In the genomic region with DNA sequence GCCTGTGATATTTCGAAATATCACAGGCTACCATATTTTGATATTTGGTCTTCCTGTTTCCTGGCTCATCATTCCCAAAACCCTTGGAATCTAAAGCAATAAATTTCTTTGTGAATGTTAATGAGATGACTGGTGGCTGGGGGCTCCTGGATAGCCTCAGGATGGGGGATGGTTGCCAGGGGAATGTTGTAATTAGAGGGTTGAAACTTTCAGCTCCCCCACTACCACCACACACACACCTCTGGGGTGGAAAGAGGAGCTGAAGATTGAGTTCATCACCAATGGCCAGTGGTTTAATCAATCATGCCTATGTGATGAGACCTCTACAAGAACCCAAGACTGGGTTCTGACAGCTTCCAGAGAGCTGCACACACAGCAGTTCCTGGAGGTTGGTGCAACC, we compare ENCODE assay signal across 29 cellular contexts. TPM values are rescaled to one million over a fixed set of nuclear protein-coding genes. Genes with fewer than 3 reads are reported as not detected.
DNase-seq lines count a peak whose midpoint lies in the region; ATAC-seq, FAIRE-seq and TF ChIP-seq lines count a peak whose summit lies in the region.
"Had no signal": no experiment of that assay in that cellular context is flagged by ENCODE, and none has a peak within 500 bp of the region (broad histone marks: within the 10 kb centered on the region; RNA-seq: fewer than 3 reads in every experiment).

No MANE protein-coding gene starts in this region.

- no peak overlapping the region for H3K23ac ChIP-seq in trophoblast cell (ENCODE audit: low read length)
- no peak overlapping the region for H3K23ac ChIP-seq in mesendoderm (ENCODE audit: low read length)

- no peak for TF ChIP-seq CTCF in AG10803 (conservative IDR thresholded peaks at IDR 0.05; ENCODE audit: low read length)
- no peak for TF ChIP-seq CTCF in HFFc6 (IDR thresholded peaks at IDR 0.05)
- TF ChIP-seq CTCF in astrocyte (IDR thresholded peaks at IDR 0.05; ENCODE audit: insufficient read depth, low read depth, low read length): no peak
- no peak for TF ChIP-seq CTCF in CD8-positive, alpha-beta T cell (IDR thresholded peaks at IDR 0.05)

- intact Hi-C loops in CD8-positive, alpha-beta T cell (cut with DNase I, micrococcal nuclease): no loop called here

- H3K4me1 Mint-ChIP-seq in HFFc6 (ENCODE audit: low read depth): peaks cover 96% of the 10 kb centered on the region
- peaks cover 65% of the 10 kb centered on the region for H3K4me1 Mint-ChIP-seq in astrocyte (ENCODE audit: low read depth, unreplicated experiment)
- H3K4me1 Mint-ChIP-seq in CD8-positive, alpha-beta T cell (ENCODE audit: low read depth): no peaks in the 10 kb centered on the region

- H3K36me3 Mint-ChIP-seq in HFFc6 (ENCODE audit: low read depth) (peaks cover 66% of the 10 kb centered on the region), astrocyte (ENCODE audit: low read depth, unreplicated experiment) (peaks cover 12% of the 10 kb centered on the region)
- H3K36me3 Mint-ChIP-seq in CD8-positive, alpha-beta T cell: no peaks in the 10 kb centered on the region

- H2AK5ac ChIP-seq in trophoblast cell (ENCODE audit: low read length) (no peak overlapping the region), mesendoderm (ENCODE audit: low read length) (no peak overlapping the region)

- H3K27ac Mint-ChIP-seq in HFFc6 (peak overlapping the region; percentile 67), astrocyte (ENCODE audit: unreplicated experiment) (no peak overlapping the region)
- no peak overlapping the region for H3K27ac Mint-ChIP-seq in CD8-positive, alpha-beta T cell
- H3K27ac Mint-ChIP-seq: CD4-positive, alpha-beta T cell had no signal

- H3K18ac ChIP-seq in trophoblast cell (ENCODE audit: low read length) (no peak overlapping the region), mesendoderm (ENCODE audit: low read length) (no peak overlapping the region)

- DNase-seq in AG10803 (ENCODE audit: low read depth): peak; percentile 29
- peak; percentile 29 for DNase-seq in HFFc6
- no peak for DNase-seq in astrocyte (ENCODE audit: low read depth)
- DNase-seq in trophoblast cell: no peak
- DNase-seq in mesendoderm: no peak
- no peak for DNase-seq in CD8-positive, alpha-beta T cell
- DNase-seq in cerebellum (ENCODE audit: low spot score): no peak
- DNase-seq: AML-193; CD4-positive, alpha-beta T cell; COR-L47; DMS53; H7; NCI-H1092; NCI-H1436; NCI-H187 treated with DMSO at 0.1 percent for 48 hours; NCI-H2107; NCI-H524; NCI-H774; NK-92 treated with Interleukin-12 subunit alpha and Interleukin-12 subunit beta, amount 100 ng/mL, for 24 hours; PC-3; SJCRH30; T-helper 1 cell had no signal

- H3K27me3 ChIP-seq in astrocyte (ENCODE audit: insufficient read depth, low read length) (no peaks in the 10 kb centered on the region), trophoblast cell (ENCODE audit: insufficient read depth, low read length) (no peaks in the 10 kb centered on the region), mesendoderm (ENCODE audit: insufficient read depth, low read length, poor library complexity) (no peaks in the 10 kb centered on the region)
- H3K27me3 ChIP-seq in CD8-positive, alpha-beta T cell (ENCODE audit: insufficient read depth, low read length): no peaks in the 10 kb centered on the region
- H3K27me3 ChIP-seq: BLaER1 treated with 17β-estradiol and CSF1 and Interleukin-3, amounts not matched to agents 10 nM and 100 nM; SJCRH30 had no signal

- H3K36me3 ChIP-seq in astrocyte (ENCODE audit: insufficient read depth, low read length) (peaks cover 4% of the 10 kb centered on the region), trophoblast cell (ENCODE audit: control insufficient read depth in 1 of 2, insufficient read depth in 2 of 2, low read length in 2 of 2) (no peaks in the 10 kb centered on the region), mesendoderm (ENCODE audit: control insufficient read depth, insufficient read depth, low read length) (no peaks in the 10 kb centered on the region)
- H3K36me3 ChIP-seq in CD8-positive, alpha-beta T cell (ENCODE audit: insufficient read depth, low read length): no peaks in the 10 kb centered on the region
- H3K36me3 ChIP-seq: SJCRH30 had no signal

- H3K4me1 ChIP-seq in astrocyte (ENCODE audit: insufficient read depth, low read length) (peaks cover 59% of the 10 kb centered on the region), trophoblast cell (ENCODE audit: control insufficient read depth in 1 of 2, insufficient read depth in 2 of 2, low read length in 2 of 2) (peaks cover 4 to 6% of the 10 kb centered on the region in 2 experiments), mesendoderm (ENCODE audit: control insufficient read depth, low read depth, low read length) (no peaks in the 10 kb centered on the region)
- no peaks in the 10 kb centered on the region for H3K4me1 ChIP-seq in CD8-positive, alpha-beta T cell (ENCODE audit: insufficient read depth, low read length)

- H2BK12ac ChIP-seq in trophoblast cell (ENCODE audit: low read length): peak overlapping the region; percentile 18

- no peak overlapping the region for H4K5ac ChIP-seq in mesendoderm (ENCODE audit: low read length)

- H3K79me2 ChIP-seq in astrocyte (ENCODE audit: insufficient read depth, low read length) (peaks cover 43% of the 10 kb centered on the region), trophoblast cell (ENCODE audit: control insufficient read depth, insufficient read depth, low read length, poor library complexity) (no peaks in the 10 kb centered on the region), mesendoderm (ENCODE audit: control insufficient read depth, insufficient read depth, low read length) (no peaks in the 10 kb centered on the region)

- CTCF ChIA-PET in CD8-positive, alpha-beta T cell (lab: Charles Lee): no interaction called here

- peaks cover 2% of the 10 kb centered on the region; the same call in 1 of the 2 replicates for H3K27me3 Mint-ChIP-seq in HFFc6 (ENCODE audit: insufficient read depth)
- H3K27me3 Mint-ChIP-seq in astrocyte (ENCODE audit: low read depth, unreplicated experiment): no peaks in the 10 kb centered on the region
- peaks cover 8% of the 10 kb centered on the region for H3K27me3 Mint-ChIP-seq in CD8-positive, alpha-beta T cell (ENCODE audit: low read depth)

- H2BK120ac ChIP-seq in trophoblast cell (ENCODE audit: insufficient read depth, low read length, poor library complexity): no peak overlapping the region
- no peak overlapping the region for H2BK120ac ChIP-seq in mesendoderm (ENCODE audit: low read depth, low read length)

- H3K79me1 ChIP-seq in trophoblast cell (ENCODE audit: low read length) (peaks cover 3% of the 10 kb centered on the region), mesendoderm (ENCODE audit: low read length) (no peaks in the 10 kb centered on the region)

- no peak for ATAC-seq in CD8-positive, alpha-beta T cell
- ATAC-seq in GM21786 (IDR thresholded peaks at IDR 0.05; ENCODE audit: unreplicated experiment): no peak
- ATAC-seq: PC-3, Right ventricle myocardium inferior had no signal

- no peak for FAIRE-seq in astrocyte (lab: Jason Lieb, UNC)
- FAIRE-seq: A204.1, GM12892, GM19239 had no signal

- H4K8ac ChIP-seq in trophoblast cell (ENCODE audit: low read depth, low read length) (no peak overlapping the region), mesendoderm (ENCODE audit: low read depth, low read length) (no peak overlapping the region)

- H3K4me2 ChIP-seq in astrocyte (ENCODE audit: low read length): peak overlapping the region; percentile 15
- no peak overlapping the region for H3K4me2 ChIP-seq in trophoblast cell (ENCODE audit: low read length)
- no peak overlapping the region for H3K4me2 ChIP-seq in mesendoderm (ENCODE audit: low read length)
- H3K4me2 ChIP-seq: BLaER1 treated with 17β-estradiol and CSF1 and Interleukin-3, amounts not matched to agents 10 nM and 100 nM; KMS-11 had no signal

- H2AFZ ChIP-seq in astrocyte (ENCODE audit: low read depth, low read length) (no peak overlapping the region), trophoblast cell (ENCODE audit: insufficient read depth, low read length, poor library complexity) (no peak overlapping the region)

- POLR2A ChIA-PET in CD8-positive, alpha-beta T cell (lab: Charles Lee): no interaction called here

- no peak overlapping the region for H3K14ac ChIP-seq in trophoblast cell (ENCODE audit: low read length)

- H3K4me3 Mint-ChIP-seq in HFFc6 (peak overlapping the region; percentile 51; the same call in 1 of the 2 replicates), astrocyte (ENCODE audit: unreplicated experiment) (no peak overlapping the region)
- no peak overlapping the region for H3K4me3 Mint-ChIP-seq in CD8-positive, alpha-beta T cell
- H3K4me3 Mint-ChIP-seq: CD4-positive, alpha-beta T cell had no signal

- H3K9ac ChIP-seq in astrocyte (ENCODE audit: low read length) (no peak overlapping the region), trophoblast cell (ENCODE audit: low read length) (no peak overlapping the region), mesendoderm (ENCODE audit: low read length) (no peak overlapping the region)
- H3K9ac ChIP-seq: BLaER1 treated with 17β-estradiol and CSF1 and Interleukin-3, amounts not matched to agents 10 nM and 100 nM; KMS-11 had no signal

- H2BK15ac ChIP-seq in mesendoderm (replicated peaks; ENCODE audit: low read depth): no peak overlapping the region

- H4K20me1 ChIP-seq in astrocyte (ENCODE audit: insufficient read depth, low read length): no peaks in the 10 kb centered on the region
- H4K20me1 ChIP-seq: BLaER1 treated with 17β-estradiol and CSF1 and Interleukin-3, amounts not matched to agents 10 nM and 100 nM had no signal

- no CpG with 5 or more reads among the region's 1 CpG for WGBS in trophoblast cell (ENCODE audit: extremely low coverage, insufficient coverage, insufficient read length)
- WGBS in mesendoderm (ENCODE audit: extremely low coverage, insufficient coverage, low lambda C conversion rate): no CpG with 5 or more reads among the region's 1 CpG

- H4K12ac ChIP-seq in trophoblast cell (ENCODE audit: low read depth, low read length): no peak overlapping the region

- H3K9me3 Mint-ChIP-seq in HFFc6 (peaks cover 13% of the 10 kb centered on the region), astrocyte (ENCODE audit: unreplicated experiment) (peaks cover 3% of the 10 kb centered on the region)
- H3K9me3 Mint-ChIP-seq in CD8-positive, alpha-beta T cell: no peaks in the 10 kb centered on the region
- H3K9me3 Mint-ChIP-seq: CD4-positive, alpha-beta T cell had no signal

- peak overlapping the region; percentile 89 for H3K27ac ChIP-seq in astrocyte (ENCODE audit: low read depth, low read length)
- no peak overlapping the region for H3K27ac ChIP-seq in trophoblast cell (ENCODE audit: low read depth, low read length)
- H3K27ac ChIP-seq in mesendoderm (ENCODE audit: low read depth, low read length): no peak overlapping the region
- no peak overlapping the region for H3K27ac ChIP-seq in CD8-positive, alpha-beta T cell (ENCODE audit: low read depth, low read length)
- H3K27ac ChIP-seq: BLaER1 treated with 17β-estradiol and CSF1 and Interleukin-3, amounts not matched to agents 10 nM and 100 nM; KMS-11; SJCRH30 had no signal

- H3K4me3 ChIP-seq in AG10803 (ENCODE audit: low read length) (no peak overlapping the region), astrocyte (ENCODE audit: insufficient read depth, low read depth, low read length) (no peak overlapping the region), trophoblast cell (ENCODE audit: low read depth, low read length) (no peak overlapping the region), mesendoderm (ENCODE audit: low read length) (no peak overlapping the region)
- H3K4me3 ChIP-seq in CD8-positive, alpha-beta T cell (ENCODE audit: low read depth, low read length): no peak overlapping the region
- H3K4me3 ChIP-seq: BLaER1 treated with 17β-estradiol and CSF1 and Interleukin-3, amounts not matched to agents 10 nM and 100 nM; SJCRH30 had no signal

- H2BK5ac ChIP-seq in trophoblast cell (ENCODE audit: low read depth, low read length, poor library complexity) (no peak overlapping the region), mesendoderm (ENCODE audit: low read length) (no peak overlapping the region)

- H3K9me3 ChIP-seq in astrocyte (ENCODE audit: insufficient read depth, low read depth, low read length): peaks cover 4% of the 10 kb centered on the region
- H3K9me3 ChIP-seq in trophoblast cell (ENCODE audit: insufficient read depth, low read depth, low read length): no peaks in the 10 kb centered on the region
- H3K9me3 ChIP-seq in CD8-positive, alpha-beta T cell (ENCODE audit: low read length): no peaks in the 10 kb centered on the region

- H4K91ac ChIP-seq in trophoblast cell (ENCODE audit: low read depth, low read length): no peak overlapping the region

- no peak overlapping the region for H3K56ac ChIP-seq in mesendoderm (ENCODE audit: low read length)

- H3K4ac ChIP-seq in trophoblast cell (ENCODE audit: low read depth, low read length) (no peak overlapping the region), mesendoderm (ENCODE audit: low read depth, low read length) (no peak overlapping the region)

RNA-seq across cellular contexts. Expression of gene HS3ST3A1, which starts 59.1 kb away (rescaled TPM):
- total RNA-seq in HFFc6 (2021; fragmentation: NEBNext Ultra II Directional; extraction: Animal tissue kit (Norgen Biotek cat#: 25700)): 10 to 100 TPM; 29.4 to 45.8 (median 36.5) TPM
- total RNA-seq in astrocyte: 7.6 and 8.7 TPM in 2 replicates
- 9.2 and 9.9 TPM in 2 replicates for polyA plus RNA-seq in trophoblast cell (2013)
- polyA plus RNA-seq in mesendoderm (2013, experiment 1 of 2): 12.0 TPM
- 10.6 TPM for polyA plus RNA-seq in mesendoderm (2013, experiment 2 of 2)
- not detected for total RNA-seq in CD8-positive, alpha-beta T cell
- 2.0 TPM for total RNA-seq in cerebellum

Comparison
In these comparisons a context has a peak if more than half of its experiments do, and no peak if none do; other contexts are left out.
1. DNase-seq: peak in AG10803 (single experiment) and HFFc6 (single experiment); none in astrocyte (single experiment), trophoblast cell (0 of 2), mesendoderm (single experiment), CD8-positive, alpha-beta T cell (0 of 7) and cerebellum (single experiment).